Comparison of ENCODE assay signal across 8 cellular contexts in genomic region chr15:88630141-88630721, GRCh38. TPM values are rescaled to one million over a fixed set of nuclear protein-coding genes. Genes with fewer than 3 reads are reported as not detected.
DNase-seq lines count a peak whose midpoint lies in the region; ATAC-seq and TF ChIP-seq lines count a peak whose summit lies in the region.

No MANE protein-coding gene starts in this region.

- peaks cover 93% of the 10 kb centered on the region for H3K4me1 Mint-ChIP-seq in CD4-positive, alpha-beta T cell (ENCODE audit: low read depth)
- H3K4me1 Mint-ChIP-seq in chondrocyte (ENCODE audit: low read depth) (peaks cover 25% of the 10 kb centered on the region), natural killer cell (peaks cover 22 to 43% of the 10 kb centered on the region in 2 donors)

- H3K27ac ChIP-seq in CD4-positive, alpha-beta T cell (ENCODE audit: low read depth, low read length) = peak overlapping the region; percentile 47
- peak overlapping the region; percentile 9; the same call in 1 of the 2 replicates for H3K27ac ChIP-seq in MM.1S (ENCODE audit: low read length)

- H3K9ac ChIP-seq in MM.1S (ENCODE audit: low read length) = no peak overlapping the region

- H3K36me3 ChIP-seq in MM.1S (replicated peaks; ENCODE audit: insufficient read depth, low read length) = peaks cover 37% of the 10 kb centered on the region

- no peaks in the 10 kb centered on the region for H3K9me2 ChIP-seq in MM.1S (replicated peaks; ENCODE audit: insufficient read depth, low read length)

- intact Hi-C loops in CD4-positive, alpha-beta T cell (cut with DNase I, micrococcal nuclease) = no loop called here
- intact Hi-C loops in natural killer cell (cut with micrococcal nuclease) = no loop called here

- H3K27ac Mint-ChIP-seq in CD4-positive, alpha-beta T cell = peak overlapping the region; percentile 95
- H3K27ac Mint-ChIP-seq in chondrocyte (ENCODE audit: unreplicated experiment) (peak overlapping the region; percentile 70), natural killer cell (peak overlapping the region; percentile 90 to 97)

- H3K27me3 Mint-ChIP-seq in CD4-positive, alpha-beta T cell = no peaks in the 10 kb centered on the region
- H3K27me3 Mint-ChIP-seq in chondrocyte (ENCODE audit: low read depth) (no peaks in the 10 kb centered on the region), natural killer cell (ENCODE audit: low read depth in 2 of 2) (no peaks in the 10 kb centered on the region)

- H3K4me3 ChIP-seq in MM.1S (ENCODE audit: low read length) = no peak overlapping the region

- peaks cover 12% of the 10 kb centered on the region; the same call in 1 of the 2 replicates for H4K20me1 ChIP-seq in MM.1S (ENCODE audit: insufficient read depth, low read length)

- peaks cover 74% of the 10 kb centered on the region for H3K4me1 ChIP-seq in MM.1S (ENCODE audit: low read length)

- H2AFZ ChIP-seq in MM.1S (ENCODE audit: low read length) = no peak overlapping the region

- peak overlapping the region; percentile 63 for H3K4me3 Mint-ChIP-seq in CD4-positive, alpha-beta T cell
- no peak overlapping the region for H3K4me3 Mint-ChIP-seq in chondrocyte (ENCODE audit: unreplicated experiment)
- H3K4me3 Mint-ChIP-seq in natural killer cell = peak overlapping the region; percentile 21

- POLR2A ChIA-PET in CD4-positive, alpha-beta T cell (lab: Charles Lee) = no interaction called here

- no peak for DNase-seq in CD4-positive, alpha-beta T cell
- no peak for DNase-seq in MM.1S
- DNase-seq in chondrocyte (ENCODE audit: low spot score) = peak; percentile 74
- no peak for DNase-seq in natural killer cell
- DNase-seq in nucleus accumbens (lab: John Stamatoyannopoulos, UW) = no peak
- no peak for DNase-seq in SW480 (ENCODE audit: low spot score)

- no peaks in the 10 kb centered on the region for H3K27me3 ChIP-seq in CD4-positive, alpha-beta T cell (ENCODE audit: control insufficient read depth, insufficient read depth, low read length)
- H3K27me3 ChIP-seq in MM.1S (replicated peaks; ENCODE audit: insufficient read depth, low read length) = no peaks in the 10 kb centered on the region

- ATAC-seq in CD4-positive, alpha-beta T cell (ENCODE audit: poor library complexity) = no peak
- ATAC-seq in natural killer cell (peak; percentile 48 to 67 (median 60)), HG02884 (IDR thresholded peaks at IDR 0.05; ENCODE audit: unreplicated experiment) (no peak), HG03175 (IDR thresholded peaks at IDR 0.05; ENCODE audit: unreplicated experiment) (no peak)

- peaks cover 67% of the 10 kb centered on the region for H3K36me3 Mint-ChIP-seq in CD4-positive, alpha-beta T cell (ENCODE audit: low read depth)
- H3K36me3 Mint-ChIP-seq in chondrocyte (ENCODE audit: low read depth) (peaks cover 30% of the 10 kb centered on the region), natural killer cell (peaks cover 7% of the 10 kb centered on the region)

- peaks cover 81% of the 10 kb centered on the region for H3K79me2 ChIP-seq in MM.1S (ENCODE audit: low read length)

- TF ChIP-seq CTCF in CD4-positive, alpha-beta T cell (IDR thresholded peaks at IDR 0.05) = no peak
- no peak for TF ChIP-seq CTCF in MM.1S (IDR thresholded peaks at IDR 0.05; ENCODE audit: low read length)
- no peak for TF ChIP-seq CTCF in chondrocyte (IDR thresholded peaks at IDR 0.05)
- TF ChIP-seq CTCF in natural killer cell (IDR thresholded peaks at IDR 0.05) = no peak

- peaks cover 53% of the 10 kb centered on the region for H3F3A ChIP-seq in MM.1S (ENCODE audit: insufficient read depth, low read length)

- CTCF ChIA-PET in CD4-positive, alpha-beta T cell (lab: Charles Lee) = no interaction called here

- no peaks in the 10 kb centered on the region for H3K9me3 ChIP-seq in CD4-positive, alpha-beta T cell (ENCODE audit: control insufficient read depth, low read length)
- no peaks in the 10 kb centered on the region for H3K9me3 ChIP-seq in MM.1S (replicated peaks; ENCODE audit: insufficient read depth, low read length)

- no peaks in the 10 kb centered on the region for H3K9me3 Mint-ChIP-seq in CD4-positive, alpha-beta T cell
- H3K9me3 Mint-ChIP-seq in chondrocyte (ENCODE audit: low read depth) (no peaks in the 10 kb centered on the region), natural killer cell (no peaks in the 10 kb centered on the region)

- H3K4me2 ChIP-seq in MM.1S (ENCODE audit: low read depth, low read length) = no peak overlapping the region

RNA-seq across cellular contexts. Expression of gene ISG20, which starts 8.6 kb away (rescaled TPM):
- total RNA-seq in CD4-positive, alpha-beta T cell = 100 to 1,000 TPM; 152 to 157 TPM
- total RNA-seq in chondrocyte = 3.8 to 4.5 TPM (median 4.5 TPM) in 3 replicates
- total RNA-seq in natural killer cell = 100 to 1,000 TPM in 2 of 3 donors, 10 to 100 TPM in 1; 80.6 to 137 (median 116) TPM

RNA-seq across cellular contexts. Expression of gene AEN, which starts 9.1 kb away (rescaled TPM):
- total RNA-seq in CD4-positive, alpha-beta T cell = 10 to 100 TPM; 40.7 to 43.7 TPM
- 28.6 to 30.4 TPM (median 30.2 TPM) in 3 replicates for total RNA-seq in chondrocyte
- 10 to 100 TPM; 19.9 to 26.9 (median 20.9) TPM for total RNA-seq in natural killer cell

Comparison
In these comparisons a context has a peak if more than half of its experiments do, and no peak if none do; other contexts are left out.
1. ATAC-seq: peak in natural killer cell (3 of 3); none in CD4-positive, alpha-beta T cell (single experiment), HG02884 (single experiment) and HG03175 (single experiment).
2. RNA of gene ISG20, which starts 8.6 kb away (total RNA-seq): 152 to 157 TPM in CD4-positive, alpha-beta T cell and 80.6 to 137 TPM in natural killer cell; 3.8 to 4.5 TPM in chondrocyte; every median in the first group is over 10 times any median in the second.
3. Peak in every context shown above with its lines, with median percentiles within 50 percentile points of each other: H3K27ac Mint-ChIP-seq.